In genomic region chr6:169231790-169232506, GRCh38 we compare ENCODE assay signal across 1 cellular context.
TF ChIP-seq lines count a peak whose summit lies in the region.

No MANE protein-coding gene starts in this region.

TF ChIP-seq in IMR-90, 13 proteins besides CTCF, POLR2A, EP300 and RAD21 (continued from another document):
- TF ChIP-seq BHLHE40 (IDR thresholded peaks at IDR 0.05; ENCODE audit: low read depth, low read length) (no peak), CEBPB (IDR thresholded peaks at IDR 0.05; ENCODE audit: low read depth, low read length) (no peak), MAFK (IDR thresholded peaks at IDR 0.05; ENCODE audit: low read depth, low read length) (no peak), RCOR1 (IDR thresholded peaks at IDR 0.05; ENCODE audit: insufficient replicate concordance, low read length) (no peak), RFX5 (IDR thresholded peaks at IDR 0.05; ENCODE audit: low read depth, low read length) (no peak), ELK1 (IDR thresholded peaks at IDR 0.05; ENCODE audit: borderline replicate concordance, low read depth, low read length) (no peak)
TF ChIP-seq in IMR-90: peak in this region for 0.
